2 cellular contexts compared by ENCODE assay signal in the genomic region with DNA sequence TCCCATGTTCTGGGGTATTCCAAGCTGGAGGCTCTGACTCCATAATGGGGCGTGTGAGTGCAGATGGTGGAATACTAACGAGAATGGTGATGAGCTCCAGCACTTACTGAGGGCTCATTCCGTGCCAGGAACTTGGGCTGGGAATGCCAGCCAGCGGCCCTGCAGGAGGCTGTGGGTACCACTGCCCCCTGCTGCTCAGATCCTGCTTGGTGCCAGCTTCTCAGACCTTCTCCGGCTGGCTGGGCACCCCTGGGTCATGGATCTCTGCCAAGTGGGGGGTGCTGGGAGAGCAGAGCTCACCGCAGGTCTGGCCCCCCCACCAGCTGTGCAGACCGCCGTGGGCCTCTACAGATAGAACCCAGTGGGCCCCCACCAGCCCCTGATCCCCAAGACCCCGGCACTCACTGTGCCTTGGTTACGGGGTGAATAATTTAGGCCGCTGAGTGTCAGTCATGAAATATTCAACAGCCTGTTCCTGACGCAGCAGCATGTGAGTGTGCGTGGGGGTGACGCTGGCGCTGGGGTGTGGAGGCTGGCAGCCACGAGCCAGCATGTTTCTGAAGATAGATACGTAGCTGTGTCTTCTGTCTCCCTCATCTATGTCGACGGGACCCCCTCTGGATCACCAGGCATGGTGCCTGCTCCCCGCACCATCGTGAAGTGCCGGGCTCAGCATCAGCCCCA.
A peak's percentile ranks its signal among the peaks of the same experiment; 100 is the strongest.
DNase-seq lines count a peak whose midpoint lies in the region.

No MANE protein-coding gene starts in this region.

- DNase-seq in DMS 273 treated with DMSO at 0.1 percent for 48 hours (lab: John Stamatoyannopoulos, UW) (peak; percentile 68), caudate nucleus (lab: John Stamatoyannopoulos, UW) (peak in 53 of 61 donors; percentile 15 to 91 (median 64))

- H3K27ac ChIP-seq in caudate nucleus (ENCODE audit: low read depth, low read length) = peak overlapping the region; percentile 70
